ENCODE assay signal across 11 cellular contexts in the genomic region with DNA sequence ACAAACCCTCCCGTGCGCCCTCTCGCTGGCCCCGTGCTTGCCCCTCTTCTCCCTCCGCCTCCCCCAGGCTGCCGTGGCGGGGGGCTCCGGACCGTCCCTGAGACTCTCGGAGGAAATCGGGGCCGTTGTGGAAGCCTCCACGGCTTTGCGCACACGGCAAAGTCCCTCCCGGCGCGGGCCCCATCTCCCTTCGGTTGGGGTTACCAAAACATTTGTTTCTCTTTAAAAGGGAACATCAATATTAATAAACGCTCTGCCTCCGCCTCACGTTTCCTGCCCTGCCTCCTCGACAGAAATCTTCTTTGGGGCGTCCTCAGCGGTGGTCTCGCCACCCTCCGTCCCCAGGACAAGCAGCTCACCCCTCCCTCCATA. TPM values are rescaled to one million over a fixed set of nuclear protein-coding genes. Genes with fewer than 3 reads are reported as not detected.
DNase-seq lines count a peak whose midpoint lies in the region; ATAC-seq and TF ChIP-seq lines count a peak whose summit lies in the region.
"Had no signal": no experiment of that assay in that cellular context is flagged by ENCODE, and none has a peak within 500 bp of the region (broad histone marks: within the 10 kb centered on the region; RNA-seq: fewer than 3 reads in every experiment).

No MANE protein-coding gene starts in this region.

- H3K36me3 ChIP-seq in hepatocyte (replicated peaks; ENCODE audit: insufficient read depth, low read depth) (no peaks in the 10 kb centered on the region), skeletal muscle tissue (ENCODE audit: control insufficient read depth in 3 of 3, insufficient read depth in 3 of 3, low read length in 3 of 3) (peaks cover 0 to 5% (median 0%) of the 10 kb centered on the region in 3 donors)
- H3K36me3 ChIP-seq: Peyer's patch had no signal

- peak; percentile 56 for DNase-seq in activated CD4-positive, alpha-beta T cell treated with anti-CD3 and anti-CD28 coated beads, Interleukin-2, amount 10 ng/mL, durations not matched to agents 24 days and 14 days
- DNase-seq in activated CD4-positive, alpha-beta T cell treated with anti-CD3 and anti-CD28 coated beads for 48 hours, result no peak
- no peak for DNase-seq in activated T-helper 1 cell treated with anti-CD3 and anti-CD28 coated beads, Interleukin-12 subunit alpha, Interleukin-12 subunit beta, Interleukin-2, Interleukin-4 antibody, amounts not matched to agents 30 ng/mL and 10 ng/mL and 1 ng/mL, durations not matched to agents 14 hours and 24 hours and 36 hours (ENCODE audit: low spot score)
- no peak for DNase-seq in hepatocyte (ENCODE audit: low spot score)
- DNase-seq in NCI-H2107 (lab: John Stamatoyannopoulos, UW), result no peak
- no peak for DNase-seq in NCI-H1417 (lab: John Stamatoyannopoulos, UW)
- DNase-seq: activated CD4-positive, alpha-beta T cell treated with anti-CD3 and anti-CD28 coated beads, Interleukin-2, amount 50 U/mL, for 48 hours; Peyer's patch had no signal

- peaks cover 88% of the 10 kb centered on the region for H3K27me3 Mint-ChIP-seq in activated CD4-positive, alpha-beta T cell treated with anti-CD3 and anti-CD28 coated beads, Interleukin-2, amount 10 ng/mL, durations not matched to agents 24 days and 14 days
- peaks cover 86% of the 10 kb centered on the region for H3K27me3 Mint-ChIP-seq in activated T-helper 1 cell treated with anti-CD3 and anti-CD28 coated beads, Interleukin-12 subunit alpha, Interleukin-12 subunit beta, Interleukin-2, Interleukin-4 antibody, amounts not matched to agents 30 ng/mL and 10 ng/mL and 1 ng/mL, durations not matched to agents 14 hours and 24 hours and 36 hours (ENCODE audit: insufficient read depth)

- ATAC-seq in HG02623 (IDR thresholded peaks at IDR 0.05; ENCODE audit: unreplicated experiment), result no peak
- ATAC-seq: GM12878 had no signal

- H3K9ac ChIP-seq in skeletal muscle tissue (ENCODE audit: low read depth in 1 of 3, low read length in 3 of 3), result no peak overlapping the region

- H3K4me1 Mint-ChIP-seq in activated CD4-positive, alpha-beta T cell treated with anti-CD3 and anti-CD28 coated beads, Interleukin-2, amount 10 ng/mL, durations not matched to agents 24 days and 14 days, result peaks cover 18% of the 10 kb centered on the region
- H3K4me1 Mint-ChIP-seq in activated T-helper 1 cell treated with anti-CD3 and anti-CD28 coated beads, Interleukin-12 subunit alpha, Interleukin-12 subunit beta, Interleukin-2, Interleukin-4 antibody, amounts not matched to agents 30 ng/mL and 10 ng/mL and 1 ng/mL, durations not matched to agents 14 hours and 24 hours and 36 hours (ENCODE audit: low read depth), result peaks cover 5% of the 10 kb centered on the region

- H3K79me2 ChIP-seq in hepatocyte, result no peaks in the 10 kb centered on the region

- H3K36me3 Mint-ChIP-seq in activated CD4-positive, alpha-beta T cell treated with anti-CD3 and anti-CD28 coated beads, Interleukin-2, amount 10 ng/mL, durations not matched to agents 24 days and 14 days (ENCODE audit: low read depth), result peaks cover 6% of the 10 kb centered on the region
- peaks cover 5% of the 10 kb centered on the region for H3K36me3 Mint-ChIP-seq in activated T-helper 1 cell treated with anti-CD3 and anti-CD28 coated beads, Interleukin-12 subunit alpha, Interleukin-12 subunit beta, Interleukin-2, Interleukin-4 antibody, amounts not matched to agents 30 ng/mL and 10 ng/mL and 1 ng/mL, durations not matched to agents 14 hours and 24 hours and 36 hours (ENCODE audit: low read depth)

- H3K9me2 ChIP-seq in hepatocyte (replicated peaks; ENCODE audit: insufficient read depth), result no peaks in the 10 kb centered on the region

- H3K27me3 ChIP-seq in hepatocyte (peaks cover 99% of the 10 kb centered on the region), skeletal muscle tissue (ENCODE audit: control insufficient read depth in 3 of 3, insufficient read depth in 3 of 3, low read length in 3 of 3) (peaks cover 71 to 90% (median 85%) of the 10 kb centered on the region in 3 donors)

- 4% methylated on average over 27 of the region's 27 CpGs for WGBS in hepatocyte (ENCODE audit: low lambda C conversion rate, missing lambda C conversion rate)

- H3K4me3 ChIP-seq in hepatocyte (no peak overlapping the region), skeletal muscle tissue (ENCODE audit: low read length in 3 of 3) (peak overlapping the region in 2 of 3 donors; percentile 18 to 24)
- H3K4me3 ChIP-seq: GM12878 had no signal

- intact Hi-C loops in activated CD4-positive, alpha-beta T cell treated with anti-CD3 and anti-CD28 coated beads, Interleukin-2, amount 10 ng/mL, durations not matched to agents 24 days and 14 days (cut with micrococcal nuclease), result loop anchor here (2.0 kb wide), 1 partner anchor 18 kb away; no protein-coding TSS in a partner anchor
- intact Hi-C loops in activated T-helper 1 cell treated with anti-CD3 and anti-CD28 coated beads, Interleukin-12 subunit alpha, Interleukin-12 subunit beta, Interleukin-2, Interleukin-4 antibody, amounts not matched to agents 30 ng/mL and 10 ng/mL and 1 ng/mL, durations not matched to agents 14 hours and 24 hours and 36 hours (cut with micrococcal nuclease), result loop anchor here (5.0 kb wide), 1 partner anchor 53 kb away; no protein-coding TSS in a partner anchor

- peaks cover 14% of the 10 kb centered on the region for H3K9me3 Mint-ChIP-seq in activated CD4-positive, alpha-beta T cell treated with anti-CD3 and anti-CD28 coated beads, Interleukin-2, amount 10 ng/mL, durations not matched to agents 24 days and 14 days
- H3K9me3 Mint-ChIP-seq in activated T-helper 1 cell treated with anti-CD3 and anti-CD28 coated beads, Interleukin-12 subunit alpha, Interleukin-12 subunit beta, Interleukin-2, Interleukin-4 antibody, amounts not matched to agents 30 ng/mL and 10 ng/mL and 1 ng/mL, durations not matched to agents 14 hours and 24 hours and 36 hours, result peaks cover 10% of the 10 kb centered on the region

- H3K9me3 ChIP-seq in hepatocyte (ENCODE audit: low read depth) (no peaks in the 10 kb centered on the region), skeletal muscle tissue (ENCODE audit: control insufficient read depth in 3 of 3, low read length in 3 of 3) (no peaks in the 10 kb centered on the region)
- H3K9me3 ChIP-seq: Peyer's patch had no signal

- H4K20me1 ChIP-seq in hepatocyte (ENCODE audit: insufficient read depth, poor library complexity, severe bottlenecking), result no peaks in the 10 kb centered on the region

- peaks cover 6% of the 10 kb centered on the region for H3K4me1 ChIP-seq in hepatocyte (ENCODE audit: insufficient read depth)
- peaks cover 15 to 20% (median 17%) of the 10 kb centered on the region in 3 donors for H3K4me1 ChIP-seq in skeletal muscle tissue (ENCODE audit: control insufficient read depth in 3 of 3, insufficient read depth in 3 of 3, low read length in 3 of 3)

- H3K4me3 Mint-ChIP-seq in activated CD4-positive, alpha-beta T cell treated with anti-CD3 and anti-CD28 coated beads, Interleukin-2, amount 10 ng/mL, durations not matched to agents 24 days and 14 days, result peak overlapping the region; percentile 61
- H3K4me3 Mint-ChIP-seq in activated T-helper 1 cell treated with anti-CD3 and anti-CD28 coated beads, Interleukin-12 subunit alpha, Interleukin-12 subunit beta, Interleukin-2, Interleukin-4 antibody, amounts not matched to agents 30 ng/mL and 10 ng/mL and 1 ng/mL, durations not matched to agents 14 hours and 24 hours and 36 hours, result peak overlapping the region; percentile 67

- peak overlapping the region; percentile 19 for H3K27ac Mint-ChIP-seq in activated CD4-positive, alpha-beta T cell treated with anti-CD3 and anti-CD28 coated beads, Interleukin-2, amount 10 ng/mL, durations not matched to agents 24 days and 14 days
- peak overlapping the region; percentile 85 for H3K27ac Mint-ChIP-seq in activated T-helper 1 cell treated with anti-CD3 and anti-CD28 coated beads, Interleukin-12 subunit alpha, Interleukin-12 subunit beta, Interleukin-2, Interleukin-4 antibody, amounts not matched to agents 30 ng/mL and 10 ng/mL and 1 ng/mL, durations not matched to agents 14 hours and 24 hours and 36 hours

- peak overlapping the region; percentile 48 for H3K4me2 ChIP-seq in hepatocyte

- no peak overlapping the region for H3K27ac ChIP-seq in hepatocyte
- H3K27ac ChIP-seq in skeletal muscle tissue (ENCODE audit: low read depth, low read length), result no peak overlapping the region
- H3K27ac ChIP-seq: Peyer's patch had no signal

- TF ChIP-seq CTCF in hepatocyte (IDR thresholded peaks at IDR 0.05; ENCODE audit: poor library complexity), result no peak

- no peak overlapping the region for H2AFZ ChIP-seq in hepatocyte

RNA-seq across cellular contexts. Expression of gene PAX3, which starts 3.8 kb away (rescaled TPM):
- total RNA-seq in activated CD4-positive, alpha-beta T cell treated with anti-CD3 and anti-CD28 coated beads, Interleukin-2, amount 10 ng/mL, durations not matched to agents 24 days and 14 days, result not detected in 2 replicates
- total RNA-seq in activated T-helper 1 cell treated with anti-CD3 and anti-CD28 coated beads, Interleukin-12 subunit alpha, Interleukin-12 subunit beta, Interleukin-2, Interleukin-4 antibody, amounts not matched to agents 30 ng/mL and 10 ng/mL and 1 ng/mL, durations not matched to agents 14 hours and 24 hours and 36 hours, result not detected in 2 replicates
- not detected in 2 replicates for total RNA-seq in hepatocyte
- polyA plus RNA-seq in hepatocyte, result not detected in 2 replicates
- 0.52 TPM for total RNA-seq in skeletal muscle tissue
- total RNA-seq: GM12878, Peyer's patch had no signal
- polyA plus RNA-seq: GM12878 had no signal
